28 cellular contexts compared by ENCODE assay signal in the genomic region with DNA sequence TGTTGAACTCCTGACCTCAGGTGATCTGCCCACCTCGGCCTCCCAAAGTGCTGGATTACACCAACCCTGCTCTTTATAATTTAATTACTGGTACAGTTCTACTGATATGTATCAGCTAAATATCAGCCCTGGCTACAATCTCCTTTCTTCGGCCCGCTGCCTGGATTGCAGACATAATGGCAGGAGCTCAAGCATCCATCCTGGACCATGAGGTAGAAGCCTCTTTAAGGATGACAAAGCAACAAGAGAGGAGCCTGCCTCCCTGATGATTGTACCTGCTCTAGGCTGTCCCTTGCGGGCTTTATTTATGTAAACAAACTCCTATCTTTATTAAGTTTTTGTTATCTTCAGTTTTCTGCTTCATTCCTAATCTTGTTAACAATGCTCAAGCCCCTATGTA.
"Had no signal": no experiment of that assay in that cellular context is flagged by ENCODE, and none has a peak within 500 bp of the region (broad histone marks: within the 10 kb centered on the region; RNA-seq: fewer than 3 reads in every experiment).

No MANE protein-coding gene starts in this region.

- H3K36me3 Mint-ChIP-seq: mesothelial cell of epicardium; naive B cell; stimulated activated memory B cell treated with anti-CD40 and anti-IgM and Interleukin-4, amounts not matched to agents 10 μg/mL and 1 μg/mL and 100 μg/mL, for 72 hours had no signal

- H3K9me3 ChIP-seq: esophagus squamous epithelium, heart right ventricle, left lung, mucosa of descending colon, psoas muscle, sigmoid colon, suprapubic skin, transverse colon, upper lobe of right lung, uterus had no signal

- H3K27ac ChIP-seq: coronary artery, esophagus squamous epithelium, heart right ventricle, left lung, psoas muscle, sigmoid colon, suprapubic skin, transverse colon, upper lobe of right lung, uterus had no signal

- H3K27me3 ChIP-seq: esophagus squamous epithelium, heart right ventricle, left lung, sigmoid colon, suprapubic skin, transverse colon, upper lobe of right lung, uterus had no signal

- H3K36me3 ChIP-seq: esophagus squamous epithelium, heart right ventricle, left lung, sigmoid colon, suprapubic skin, transverse colon, upper lobe of right lung, uterus had no signal

- H3K27ac Mint-ChIP-seq: effector memory CD8-positive, alpha-beta T cell; mesothelial cell of epicardium; stimulated activated naive CD8-positive, alpha-beta T cell treated with anti-CD3 and anti-CD28 coated beads, Interleukin-15, amount 100 ng/mL, for 72 hours had no signal

- FAIRE-seq: endometrium, islet of Langerhans had no signal

- H3K4me3 Mint-ChIP-seq: effector memory CD8-positive, alpha-beta T cell; mesothelial cell of epicardium; nephron; stimulated activated memory B cell treated with anti-CD40 and anti-IgM and Interleukin-4, amounts not matched to agents 10 μg/mL and 1 μg/mL and 100 μg/mL, for 72 hours; stimulated activated naive CD8-positive, alpha-beta T cell treated with anti-CD3 and anti-CD28 coated beads, Interleukin-15, amount 100 ng/mL, for 72 hours had no signal

- H3K27me3 Mint-ChIP-seq: naive B cell; stimulated activated memory B cell treated with anti-CD40 and anti-IgM and Interleukin-4, amounts not matched to agents 10 μg/mL and 1 μg/mL and 100 μg/mL, for 72 hours; stimulated activated naive CD8-positive, alpha-beta T cell treated with anti-CD3 and anti-CD28 coated beads, Interleukin-15, amount 100 ng/mL, for 72 hours had no signal

- H3K4me3 ChIP-seq: coronary artery, esophagus squamous epithelium, heart right ventricle, left lung, mucosa of descending colon, psoas muscle, sigmoid colon, suprapubic skin, transverse colon, upper lobe of right lung, uterus had no signal

- H3K9me3 Mint-ChIP-seq: effector memory CD8-positive, alpha-beta T cell; mesothelial cell of epicardium; naive B cell; nephron; stimulated activated memory B cell treated with anti-CD40 and anti-IgM and Interleukin-4, amounts not matched to agents 10 μg/mL and 1 μg/mL and 100 μg/mL, for 72 hours; stimulated activated naive CD8-positive, alpha-beta T cell treated with anti-CD3 and anti-CD28 coated beads, Interleukin-15, amount 100 ng/mL, for 72 hours had no signal

- ATAC-seq: effector memory CD8-positive, alpha-beta T cell; heart right ventricle; left cardiac atrium; left lung; mucosa of descending colon; psoas muscle; right cardiac atrium; stimulated activated memory B cell treated with anti-CD40 and anti-IgM and Interleukin-4, amounts not matched to agents 10 μg/mL and 1 μg/mL and 100 μg/mL, for 72 hours; stimulated activated naive CD8-positive, alpha-beta T cell treated with anti-CD3 and anti-CD28 coated beads, Interleukin-15, amount 100 ng/mL, for 72 hours; upper lobe of right lung had no signal

- DNase-seq: effector memory CD8-positive, alpha-beta T cell; erythroblast; esophagus squamous epithelium; foreskin melanocyte; glutamatergic neuron; heart right ventricle; hippocampal formation; left cardiac atrium; left lung; mesenchymal stem cell; mucosa of descending colon; naive B cell; nucleus accumbens; psoas muscle; right cardiac atrium; sigmoid colon; stimulated activated CD4-positive, alpha-beta T cell treated with anti-CD3 and anti-CD28 coated beads, Interleukin-4, amount 100 ng/mL, for 4 hours; stimulated activated naive CD8-positive, alpha-beta T cell treated with anti-CD3 and anti-CD28 coated beads, Interleukin-15, amount 100 ng/mL, for 72 hours; transverse colon; upper lobe of right lung; uterus had no signal
